ENCODE assay signal across 10 cellular contexts in genomic region chr6:21808045-21808470, GRCh38.
A peak's percentile ranks its signal among the peaks of the same experiment; 100 is the strongest.
DNase-seq lines count a peak whose midpoint lies in the region; ATAC-seq and TF ChIP-seq lines count a peak whose summit lies in the region.
"Had no signal": no experiment of that assay in that cellular context is flagged by ENCODE, and none has a peak within 500 bp of the region (broad histone marks: within the 10 kb centered on the region; RNA-seq: fewer than 3 reads in every experiment).

No MANE protein-coding gene starts in this region.

- H3K4me3 Mint-ChIP-seq in brain = peak overlapping the region in 2 of 5 experiments; percentile 42 to 43
- no peak overlapping the region for H3K4me3 Mint-ChIP-seq in CD4-positive, alpha-beta memory T cell

- H3K27ac ChIP-seq in CD4-positive, alpha-beta memory T cell (ENCODE audit: low read depth, low read length) = no peak overlapping the region

- H3K27ac Mint-ChIP-seq in brain = peak overlapping the region in 4 of 5 experiments; percentile 45 to 81 (median 64)
- H3K27ac Mint-ChIP-seq in CD4-positive, alpha-beta memory T cell = no peak overlapping the region

- TF ChIP-seq CTCF in brain (conservative IDR thresholded peaks at IDR 0.05) = no peak

- peaks cover 5% of the 10 kb centered on the region for H3K27me3 Mint-ChIP-seq in brain
- H3K27me3 Mint-ChIP-seq in CD4-positive, alpha-beta memory T cell = peaks cover 0 to 2% of the 10 kb centered on the region in 2 donors

- H3K9me3 Mint-ChIP-seq in brain = no peaks in the 10 kb centered on the region
- peaks cover 0 to 3% (median 0%) of the 10 kb centered on the region in 8 donors for H3K9me3 Mint-ChIP-seq in CD4-positive, alpha-beta memory T cell

- H3K36me3 ChIP-seq in CD4-positive, alpha-beta memory T cell (ENCODE audit: insufficient read depth, low read length) = no peaks in the 10 kb centered on the region

- H3K27me3 ChIP-seq in CD4-positive, alpha-beta memory T cell (ENCODE audit: insufficient read depth, low read length) = no peaks in the 10 kb centered on the region

- H3K4me3 ChIP-seq in CD4-positive, alpha-beta memory T cell (ENCODE audit: low read length in 2 of 2) = no peak overlapping the region
- H3K4me3 ChIP-seq: SK-N-MC, skin epidermis had no signal

- H3K4me1 ChIP-seq in CD4-positive, alpha-beta memory T cell (ENCODE audit: insufficient read depth, low read length) = no peaks in the 10 kb centered on the region

- ATAC-seq in GM18909 (IDR thresholded peaks at IDR 0.05; ENCODE audit: poor library complexity, unreplicated experiment) (no peak), HG02623 (IDR thresholded peaks at IDR 0.05; ENCODE audit: unreplicated experiment) (no peak)

- H3K9me3 ChIP-seq in CD4-positive, alpha-beta memory T cell (ENCODE audit: control insufficient read depth in 1 of 2, low read length in 2 of 2) = no peaks in the 10 kb centered on the region

- DNase-seq in HT1080 (ENCODE audit: low read depth) = peak; percentile 71
- peak; percentile 64 for DNase-seq in iris pigment epithelial cell (ENCODE audit: low read depth)
- peak; percentile 60 for DNase-seq in stromal cell of bone marrow (ENCODE audit: low read depth)
- DNase-seq in Ammon's horn (ENCODE audit: low spot score) = no peak
- DNase-seq in CD4-positive, alpha-beta memory T cell = no peak

- intact Hi-C loops in CD4-positive, alpha-beta memory T cell (cut with micrococcal nuclease) = no loop called here

- peaks cover 38% of the 10 kb centered on the region for H3K36me3 Mint-ChIP-seq in brain
- H3K36me3 Mint-ChIP-seq in CD4-positive, alpha-beta memory T cell = no peaks in the 10 kb centered on the region

- peaks cover 44% of the 10 kb centered on the region for H3K4me1 Mint-ChIP-seq in brain
- no peaks in the 10 kb centered on the region for H3K4me1 Mint-ChIP-seq in CD4-positive, alpha-beta memory T cell

- CTCF ChIA-PET in CD4-positive, alpha-beta memory T cell (lab: Charles Lee; ENCODE audit: partially characterized antibody) = interaction anchor here (0.7 kb wide), 1 partner anchor 219 kb away, joined by 3 read pairs; no protein-coding TSS in a partner anchor

- POLR2A ChIA-PET in CD4-positive, alpha-beta memory T cell (lab: Charles Lee; ENCODE audit: partially characterized antibody) = no interaction called here

Comparison
In these comparisons a context has a peak if more than half of its experiments do, and no peak if none do; other contexts are left out.
1. DNase-seq: peak in HT1080 (single experiment), iris pigment epithelial cell (single experiment) and stromal cell of bone marrow (single experiment); none in Ammon's horn (single experiment) and CD4-positive, alpha-beta memory T cell (0 of 5).
2. H3K27ac Mint-ChIP-seq: peak in brain (4 of 5); none in CD4-positive, alpha-beta memory T cell (0 of 7).